ENCODE assay signal across 20 cellular contexts in the genomic region with DNA sequence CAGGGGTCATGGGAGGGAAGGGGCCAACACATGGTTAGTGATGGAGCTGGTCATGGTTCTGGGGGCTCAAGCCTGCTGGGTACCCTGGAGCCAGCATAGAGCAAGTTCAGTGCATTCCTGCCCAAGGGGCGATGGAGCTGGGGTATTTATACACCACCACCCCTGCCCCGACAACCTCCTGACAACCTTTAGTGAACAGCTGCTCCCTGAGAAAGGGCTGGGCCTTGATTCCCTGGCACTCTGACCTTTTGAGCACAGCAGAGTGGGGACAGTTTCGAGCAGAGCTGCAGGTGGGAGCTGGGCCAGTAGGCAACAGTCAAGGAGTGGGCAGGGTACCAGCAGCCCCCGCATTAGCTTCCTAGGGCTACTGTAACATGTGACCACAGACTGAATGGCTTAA. TPM values are rescaled to one million over a fixed set of nuclear protein-coding genes. Genes with fewer than 3 reads are reported as not detected.
"Had no signal": no experiment of that assay in that cellular context is flagged by ENCODE, and none has a peak within 500 bp of the region (broad histone marks: within the 10 kb centered on the region; RNA-seq: fewer than 3 reads in every experiment).

No MANE protein-coding gene starts in this region.

- H3K9me3 ChIP-seq: heart left ventricle, thoracic aorta had no signal

- DNase-seq: activated naive CD4-positive, alpha-beta T cell; activated T-cell treated with anti-CD3 and anti-CD28 coated beads, Interleukin-2, amount 50 U/mL, for 1 hour; amniotic stem cell; effector CD4-positive, alpha-beta T cell; heart left ventricle; islet precursor cell; mesenchymal stem cell; naive B cell; stimulated activated CD4-positive, alpha-beta T cell treated with anti-CD3 and anti-CD28 coated beads, Interleukin-4, amount 100 ng/mL, for 1 hour; stimulated activated naive CD4-positive, alpha-beta T cell treated with Interleukin-2 at 50 U/mL for 16 hours; T-helper 1 cell; T-helper 9 cell had no signal

- H3K4me3 ChIP-seq: heart left ventricle, thoracic aorta had no signal

- H3K27ac ChIP-seq: heart left ventricle, thoracic aorta had no signal

- FAIRE-seq: endometrium had no signal

- ATAC-seq: heart left ventricle, left colon, WTC11 had no signal

- H3K36me3 ChIP-seq: thoracic aorta had no signal

RNA-seq across cellular contexts. Expression of a gene that starts 6.0 kb away (rescaled TPM):
- total RNA-seq: epithelial cell of proximal tubule, fibroblast of villous mesenchyme, renal cortical epithelial cell had no signal
- polyA plus RNA-seq: neural cell had no signal
